Comparison of ENCODE assay signal across 1 cellular context in genomic region chr16:83802135-83802534, GRCh38.
TF ChIP-seq lines count a peak whose summit lies in the region.

No MANE protein-coding gene starts in this region.

TF ChIP-seq in GM12878, 131 proteins besides CTCF, POLR2A, EP300 and RAD21 (continued from another document):
- TF ChIP-seq KAT2A (conservative IDR thresholded peaks at IDR 0.05; ENCODE audit: control insufficient read depth, low read depth, low read length) (no peak), CBX3 (IDR thresholded peaks at IDR 0.05; ENCODE audit: borderline replicate concordance, low read depth) (no peak), HDAC6 (IDR thresholded peaks at IDR 0.05; ENCODE audit: unreplicated experiment) (no peak), ESRRA (IDR thresholded peaks at IDR 0.05; ENCODE audit: low read length) (no peak)
